Comparison of ENCODE assay signal across 9 cellular contexts in genomic region chr15:84924821-84925593, GRCh38. TPM values are rescaled to one million over a fixed set of nuclear protein-coding genes. Genes with fewer than 3 reads are reported as not detected.
"Had no signal": no experiment of that assay in that cellular context is flagged by ENCODE, and none has a peak within 500 bp of the region (broad histone marks: within the 10 kb centered on the region; RNA-seq: fewer than 3 reads in every experiment).

No MANE protein-coding gene starts in this region.

RNA-seq across cellular contexts. Expression of gene SLC28A1, which starts 40.5 kb away (rescaled TPM):
- total RNA-seq: activated CD8-positive, alpha-beta T cell treated with anti-CD3 and anti-CD28 coated beads, Interleukin-2, amount 10 ng/mL, durations not matched to agents 7 days and 5 days; activated naive CD8-positive, alpha-beta T cell treated with anti-CD3 and anti-CD28 coated beads, Interleukin-2, amount 10 ng/mL, durations not matched to agents 7 days and 5 days; foreskin keratinocyte; lung microvascular endothelial cell; mononuclear cell; naive thymus-derived CD8-positive, alpha-beta T cell; progenitor cell of endocrine pancreas; upper lobe of left lung; WTC11 had no signal
- polyA plus RNA-seq: foreskin keratinocyte; naive thymus-derived CD8-positive, alpha-beta T cell had no signal
